Comparison of ENCODE assay signal across 16 cellular contexts in genomic region chr20:63877755-63878470, GRCh38. TPM values are rescaled to one million over a fixed set of nuclear protein-coding genes. Genes with fewer than 3 reads are reported as not detected.
"Had no signal": no experiment of that assay in that cellular context is flagged by ENCODE, and none has a peak within 500 bp of the region (broad histone marks: within the 10 kb centered on the region; RNA-seq: fewer than 3 reads in every experiment).

No MANE protein-coding gene starts in this region.

- FAIRE-seq: bronchial epithelial cell had no signal

- H3K4me3 ChIP-seq: esophagus muscularis mucosa, heart left ventricle, mucosa of descending colon, ovary, skin epidermis, transverse colon had no signal

- H3K27me3 ChIP-seq: esophagus muscularis mucosa, heart left ventricle, ovary, transverse colon had no signal

- H3K36me3 ChIP-seq: ovary had no signal

- H3K4me3 Mint-ChIP-seq: activated naive CD8-positive, alpha-beta T cell treated with anti-CD3 and anti-CD28 coated beads, Interleukin-2, amount 10 ng/mL, durations not matched to agents 7 days and 5 days; activated T-cell treated with anti-CD3 and anti-CD28 coated beads, Interleukin-2, amount 50 U/mL, for 4 hours; natural killer cell treated with Interleukin-12 subunit alpha and Interleukin-12 subunit beta and Interleukin-15 and Interleukin-18, amount 100 ng/mL, for 72 hours had no signal

- ATAC-seq: activated CD4-positive, CD25-positive, alpha-beta regulatory T cell treated with anti-CD3 and anti-CD28 coated beads, Interleukin-2, amount 50 U/mL, for 24 hours; activated T-cell treated with anti-CD3 and anti-CD28 coated beads, Interleukin-2, amount 50 U/mL, for 4 hours; left colon; mucosa of descending colon; natural killer cell treated with Interleukin-12 subunit alpha and Interleukin-12 subunit beta and Interleukin-15 and Interleukin-18, amount 100 ng/mL, for 72 hours had no signal

- H3K4me1 ChIP-seq: transverse colon had no signal

- H3K9me3 ChIP-seq: esophagus muscularis mucosa, heart left ventricle, mucosa of descending colon, ovary, transverse colon had no signal

- H3K27me3 Mint-ChIP-seq: activated naive CD8-positive, alpha-beta T cell treated with anti-CD3 and anti-CD28 coated beads, Interleukin-2, amount 10 ng/mL, durations not matched to agents 7 days and 5 days; natural killer cell treated with Interleukin-12 subunit alpha and Interleukin-12 subunit beta and Interleukin-15 and Interleukin-18, amount 100 ng/mL, for 72 hours had no signal

- H3K9me3 Mint-ChIP-seq: activated naive CD8-positive, alpha-beta T cell treated with anti-CD3 and anti-CD28 coated beads, Interleukin-2, amount 10 ng/mL, durations not matched to agents 7 days and 5 days; activated T-cell treated with anti-CD3 and anti-CD28 coated beads, Interleukin-2, amount 50 U/mL, for 4 hours; natural killer cell treated with Interleukin-12 subunit alpha and Interleukin-12 subunit beta and Interleukin-15 and Interleukin-18, amount 100 ng/mL, for 72 hours had no signal

- H3K27ac ChIP-seq: esophagus muscularis mucosa, heart left ventricle, ovary, skin epidermis, transverse colon had no signal

- H3K27ac Mint-ChIP-seq: activated naive CD8-positive, alpha-beta T cell treated with anti-CD3 and anti-CD28 coated beads, Interleukin-2, amount 10 ng/mL, durations not matched to agents 7 days and 5 days; natural killer cell treated with Interleukin-12 subunit alpha and Interleukin-12 subunit beta and Interleukin-15 and Interleukin-18, amount 100 ng/mL, for 72 hours had no signal

- DNase-seq: activated CD4-positive, alpha-beta T cell treated with anti-CD3 and anti-CD28 coated beads, Interleukin-2, amount 50 U/mL, for 4 hours; activated naive CD8-positive, alpha-beta T cell treated with anti-CD3 and anti-CD28 coated beads, Interleukin-2, amount 10 ng/mL, durations not matched to agents 7 days and 5 days; activated T-cell treated with anti-CD3 and anti-CD28 coated beads, Interleukin-2, amount 50 U/mL, for 4 hours; aorta; heart left ventricle; left colon; mammary epithelial cell; mucosa of descending colon; ovary; transverse colon had no signal

RNA-seq across cellular contexts. Expression of gene ABHD16B, which starts 16.6 kb away (rescaled TPM):
- total RNA-seq: activated naive CD8-positive, alpha-beta T cell treated with anti-CD3 and anti-CD28 coated beads, Interleukin-2, amount 10 ng/mL, durations not matched to agents 7 days and 5 days; activated T-cell treated with anti-CD3 and anti-CD28 coated beads, Interleukin-2, amount 50 U/mL, for 4 hours; aorta; bronchial epithelial cell; esophagus muscularis mucosa; fibroblast of villous mesenchyme; heart left ventricle; left colon; mammary epithelial cell; mucosa of descending colon; natural killer cell treated with Interleukin-12 subunit alpha and Interleukin-12 subunit beta and Interleukin-15 and Interleukin-18, amount 100 ng/mL, for 72 hours; ovary; transverse colon had no signal
- polyA plus RNA-seq: mammary epithelial cell had no signal
